Comparison of ENCODE assay signal across 8 cellular contexts in the genomic region with DNA sequence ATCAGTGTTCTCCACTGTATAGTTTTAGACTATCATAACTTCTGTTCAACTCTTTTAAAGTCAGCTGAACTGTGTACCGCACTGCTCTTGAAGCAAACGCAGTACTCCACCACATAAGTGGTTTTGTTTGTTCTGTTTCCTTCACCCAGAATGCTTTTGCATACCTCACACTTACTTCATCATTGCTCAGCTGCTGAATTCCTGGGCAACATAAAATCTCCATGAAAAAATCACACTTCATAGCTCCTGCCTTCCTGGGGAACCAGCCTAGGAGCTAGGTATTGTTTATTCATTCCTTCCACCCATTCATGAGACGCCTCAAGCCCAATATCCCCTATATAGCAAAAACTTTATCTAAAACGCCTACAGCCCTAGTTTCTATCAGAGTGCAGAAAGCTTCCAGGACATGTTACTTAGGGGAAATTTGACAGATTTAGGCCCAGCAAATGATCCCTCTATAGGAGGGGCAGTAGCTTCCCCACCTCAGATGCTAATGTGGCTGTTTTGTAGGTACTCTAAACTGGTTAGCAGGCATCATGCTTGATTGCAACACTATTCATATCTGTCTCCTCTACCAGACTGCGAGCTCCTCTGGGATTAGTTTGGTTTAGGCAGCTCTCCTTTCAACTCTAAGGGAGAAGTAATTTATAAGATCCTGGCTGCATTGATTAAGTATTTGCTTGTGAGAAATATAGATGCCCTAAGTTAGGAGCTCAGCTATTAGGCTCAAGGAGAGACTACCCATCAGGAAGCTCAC. TPM values are rescaled to one million over a fixed set of nuclear protein-coding genes. Genes with fewer than 3 reads are reported as not detected.
A peak's percentile ranks its signal among the peaks of the same experiment; 100 is the strongest.
DNase-seq lines count a peak whose midpoint lies in the region; ATAC-seq and TF ChIP-seq lines count a peak whose summit lies in the region.

No MANE protein-coding gene starts in this region.

- H3K4me3 ChIP-seq in BLaER1 = peak overlapping the region; percentile 67; the same call in 1 of the 2 replicates
- H3K4me3 ChIP-seq in fibroblast of mammary gland (ENCODE audit: control insufficient read depth, low read depth, low read length) = no peak overlapping the region
- H3K4me3 ChIP-seq in tibial nerve = no peak overlapping the region

- H4K20me1 ChIP-seq in BLaER1 = no peaks in the 10 kb centered on the region

- H3K36me3 ChIP-seq in BLaER1 = no peaks in the 10 kb centered on the region
- no peaks in the 10 kb centered on the region for H3K36me3 ChIP-seq in tibial nerve

- no peaks in the 10 kb centered on the region for H3K4me1 ChIP-seq in BLaER1
- H3K4me1 ChIP-seq in tibial nerve = peaks cover 0 to 4% (median 0%) of the 10 kb centered on the region in 4 donors

- H3K27me3 ChIP-seq in BLaER1 (no peaks in the 10 kb centered on the region), tibial nerve (no peaks in the 10 kb centered on the region)

- no peak for TF ChIP-seq EP300 in tibial nerve (IDR thresholded peaks at IDR 0.05)

- H3K4me2 ChIP-seq in BLaER1 = peak overlapping the region; percentile 67

- TF ChIP-seq CTCF in fibroblast of mammary gland (conservative IDR thresholded peaks at IDR 0.05; ENCODE audit: control insufficient read depth, insufficient read depth, low read depth, low read length) (no peak), tibial nerve (IDR thresholded peaks at IDR 0.05) (no peak)

- H3K27ac ChIP-seq in BLaER1 (no peak overlapping the region), tibial nerve (peak overlapping the region in 1 of 4 donors; percentile 68)

- TF ChIP-seq POLR2A in tibial nerve (IDR thresholded peaks at IDR 0.05) = no peak

- H3K9ac ChIP-seq in BLaER1 = no peak overlapping the region

- DNase-seq in fibroblast of mammary gland (ENCODE audit: low read depth) (peak; percentile 22), CD1c-positive myeloid dendritic cell (ENCODE audit: extremely low spot score) (no peak), SKM-1 treated with dmso at 0.1 percent for 144 hours (lab: John Stamatoyannopoulos, UW; ENCODE audit: unreplicated experiment) (no peak), SK-N-DZ (ENCODE audit: low spot score) (no peak), tibial nerve (ENCODE audit: low spot score in 2 of 2) (no peak)

- H3K9me3 ChIP-seq in BLaER1 = no peaks in the 10 kb centered on the region
- no peaks in the 10 kb centered on the region for H3K9me3 ChIP-seq in tibial nerve

- ATAC-seq in GM19328 (IDR thresholded peaks at IDR 0.05; ENCODE audit: unreplicated experiment) (peak; percentile 20), HG03432 (IDR thresholded peaks at IDR 0.05; ENCODE audit: unreplicated experiment) (peak; percentile 14)

- WGBS in tibial nerve, 2 donors = 60 to 71% methylated on average over 5 of the region's 5 CpGs

RNA-seq across cellular contexts. Expression of gene LRRC9, which starts 44.5 kb away (rescaled TPM):
- polyA plus RNA-seq in SK-N-DZ (2014; cell fraction: cytosol; rRNA removed) = 0.44 and 1.9 TPM in 2 replicates
- 0.45 TPM in 1 of 2 replicates, not detected in the other for polyA plus RNA-seq in SK-N-DZ (2014; cell fraction: nucleus; rRNA removed)
- total RNA-seq in tibial nerve = not detected
